Comparison of ENCODE assay signal across 25 cellular contexts in genomic region chr13:37029617-37030016, GRCh38. TPM values are rescaled to one million over a fixed set of nuclear protein-coding genes. Genes with fewer than 3 reads are reported as not detected.
DNase-seq lines count a peak whose midpoint lies in the region; ATAC-seq and TF ChIP-seq lines count a peak whose summit lies in the region.
"Had no signal": no experiment of that assay in that cellular context is flagged by ENCODE, and none has a peak within 500 bp of the region (broad histone marks: within the 10 kb centered on the region; RNA-seq: fewer than 3 reads in every experiment).

No MANE protein-coding gene starts in this region.

- ATAC-seq in PC-3 (peak; percentile 50), sciatic nerve (no peak)
- ATAC-seq: activated T-cell treated with anti-CD3 and anti-CD28 coated beads, Interleukin-2, amount 50 U/mL, for 4 hours; CD8-positive, alpha-beta T cell; lower lobe of right lung; stimulated activated naive CD8-positive, alpha-beta T cell treated with anti-CD3 and anti-CD28 coated beads, Interleukin-15, amount 100 ng/mL, for 72 hours had no signal

- in situ Hi-C loops in G401 (cut with HindIII; ENCODE audit: low sequenced_read_pairs): no loop called here

- H3K4me2 ChIP-seq in PC-3 (ENCODE audit: low read length): no peak overlapping the region

- H3K27ac ChIP-seq in PC-3 (ENCODE audit: low read length): no peak overlapping the region
- H3K27ac ChIP-seq: lower lobe of right lung, RWPE1, sigmoid colon, tibial artery had no signal

- H4K20me1 ChIP-seq in PC-3 (ENCODE audit: low read length): no peaks in the 10 kb centered on the region

- H3K9me3 ChIP-seq in PC-3 (ENCODE audit: low read length): no peaks in the 10 kb centered on the region
- H3K9me3 ChIP-seq: lower lobe of right lung, sigmoid colon, tibial artery had no signal

- H3K36me3 ChIP-seq in PC-3 (ENCODE audit: low read depth, low read length): peaks cover 12% of the 10 kb centered on the region; the same call in 1 of the 2 replicates

- H3K4me1 ChIP-seq in PC-3 (ENCODE audit: insufficient read depth, low read length): peaks cover 6% of the 10 kb centered on the region; the same call in 1 of the 2 replicates
- H3K4me1 ChIP-seq: lower lobe of right lung, sigmoid colon, tibial artery had no signal

- no peak overlapping the region for H3K4me3 ChIP-seq in AG10803 (ENCODE audit: low read length)
- no peak overlapping the region for H3K4me3 ChIP-seq in PC-3 (ENCODE audit: low read length)
- H3K4me3 ChIP-seq: lower lobe of right lung, sigmoid colon, tibial artery had no signal

- no peak overlapping the region for H2AFZ ChIP-seq in PC-3 (ENCODE audit: low read length)

- POLR2A ChIA-PET in PC-3 (lab: Charles Lee; ENCODE audit: unreplicated experiment): no interaction called here

- no TSS peak for BruUV-seq in PC-3 (replicated peaks; lab: Mats Ljungman, UMichigan)

- no peaks in the 10 kb centered on the region for H3K9me2 ChIP-seq in PC-3 (replicated peaks; ENCODE audit: low read length)

- TF ChIP-seq CTCF in AG10803 (conservative IDR thresholded peaks at IDR 0.05; ENCODE audit: low read length) (no peak), PC-3 (conservative IDR thresholded peaks at IDR 0.05; ENCODE audit: low read depth, low read length) (no peak)

- no peaks in the 10 kb centered on the region for H3K27me3 ChIP-seq in PC-3 (ENCODE audit: low read length)
- H3K27me3 ChIP-seq: sigmoid colon, tibial artery had no signal

- CTCF ChIA-PET in PC-3 (lab: Charles Lee): no interaction called here

- H3K79me2 ChIP-seq in PC-3 (ENCODE audit: low read length): no peaks in the 10 kb centered on the region

- intact Hi-C loops in PC-3 (cut with micrococcal nuclease) (loop anchor here (2.0 kb wide), 1 partner anchor 29 kb away; the partner anchor contains the start of gene SUPT20H), sciatic nerve (cut with DNase I) (no loop called here)

- no peak overlapping the region for H3K9ac ChIP-seq in PC-3 (ENCODE audit: low read length)

- no peaks in the 10 kb centered on the region for H3F3A ChIP-seq in PC-3 (ENCODE audit: low read length, unreplicated experiment)

- peak; percentile 27 for DNase-seq in AG10803 (ENCODE audit: low read depth)
- DNase-seq in PC-3: no peak
- peak; percentile 20 for DNase-seq in dermis blood vessel endothelial cell
- DNase-seq in lung microvascular endothelial cell (ENCODE audit: low read depth in 2 of 2): peak; percentile 7 to 43
- DNase-seq in NCI-H1105 (lab: John Stamatoyannopoulos, UW): no peak
- no peak for DNase-seq in G401 (ENCODE audit: low spot score)
- no peak for DNase-seq in cortex of kidney (lab: John Stamatoyannopoulos, UW)
- no peak for DNase-seq in sciatic nerve (ENCODE audit: low spot score)
- DNase-seq: activated CD4-positive, alpha-beta T cell treated with anti-CD3 and anti-CD28 coated beads for 48 hours; activated naive CD4-positive, alpha-beta T cell treated with anti-CD3 and anti-CD28 coated beads, Interleukin-2, amount 50 U/mL, for 16 hours; activated T-cell treated with anti-CD3 and anti-CD28 coated beads, Interleukin-2, amount 50 U/mL, for 4 hours; aorta; CD8-positive, alpha-beta T cell; effector CD4-positive, alpha-beta T cell; GDM1; GOT3; Karpas-422; kidney; lower lobe of right lung; NCI-H1694; NCI-H526 treated with DMSO at 0.1 percent for 48 hours; sigmoid colon; stimulated activated naive CD8-positive, alpha-beta T cell treated with anti-CD3 and anti-CD28 coated beads, Interleukin-15, amount 100 ng/mL, for 72 hours; tibial artery had no signal

RNA-seq across cellular contexts. Expression of gene EXOSC8, which starts 29.0 kb away (rescaled TPM):
- 29.9 and 43.6 TPM in 2 replicates for total RNA-seq in PC-3 (2014; rRNA removed)
- 26.9 and 46.9 TPM in 2 replicates for total RNA-seq in dermis blood vessel endothelial cell
- 15.9 and 24.0 TPM in 2 replicates for total RNA-seq in lung microvascular endothelial cell
- total RNA-seq in G401 (2014; rRNA removed; shearing (Covaris generic)): 80.3 and 81.7 TPM in 2 replicates
- 28.8 TPM for total RNA-seq in sciatic nerve

RNA-seq across cellular contexts. Expression of gene SUPT20H, which starts 29.9 kb away (rescaled TPM):
- total RNA-seq in PC-3 (2014; rRNA removed) (16.8 and 18.1 TPM in 2 replicates), dermis blood vessel endothelial cell (44.6 and 49.0 TPM in 2 replicates), lung microvascular endothelial cell (20.7 and 26.0 TPM in 2 replicates), sciatic nerve (62.8 TPM)
- 45.2 and 72.7 TPM in 2 replicates for total RNA-seq in G401 (2014; rRNA removed; shearing (Covaris generic))

RNA-seq across cellular contexts. Expression of gene ALG5, which starts 30.5 kb away (rescaled TPM):
- total RNA-seq in PC-3 (2014; rRNA removed) (17.9 and 19.7 TPM in 2 replicates), dermis blood vessel endothelial cell (36.4 and 44.6 TPM in 2 replicates), lung microvascular endothelial cell (29.0 and 52.8 TPM in 2 replicates), sciatic nerve (36.0 TPM)
- 7.4 and 14.7 TPM in 2 replicates for total RNA-seq in G401 (2014; rRNA removed; shearing (Covaris generic))

Comparison
In these comparisons a context has a peak if more than half of its experiments do, and no peak if none do; other contexts are left out.
1. DNase-seq: peak in AG10803 (single experiment), dermis blood vessel endothelial cell (single experiment) and lung microvascular endothelial cell (2 of 2); none in PC-3 (single experiment), NCI-H1105 (single experiment), G401 (single experiment), cortex of kidney (single experiment) and sciatic nerve (single experiment).